In the genomic region with DNA sequence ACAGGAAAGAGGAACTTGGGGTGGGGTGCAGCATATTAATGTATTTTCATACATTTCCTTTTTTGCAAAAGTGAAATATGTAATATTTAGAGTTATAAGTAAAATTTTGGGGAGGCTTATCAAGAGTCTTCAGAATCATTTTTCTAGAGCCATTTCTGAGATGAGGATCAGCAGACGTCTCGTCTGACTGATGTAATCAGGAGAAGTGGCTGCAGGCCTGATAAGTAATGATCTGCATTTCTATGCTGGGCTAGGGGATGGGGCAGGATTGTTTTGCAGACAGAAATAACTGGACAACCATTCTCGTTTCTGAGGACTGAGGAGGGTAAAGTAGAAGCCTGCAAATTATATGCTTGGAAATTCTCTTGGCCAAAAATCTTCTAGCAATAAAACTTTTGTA, we compare ENCODE assay signal across 20 cellular contexts.
A peak's percentile ranks its signal among the peaks of the same experiment; 100 is the strongest.
DNase-seq lines count a peak whose midpoint lies in the region; ATAC-seq and TF ChIP-seq lines count a peak whose summit lies in the region.
"Had no signal": no experiment of that assay in that cellular context is flagged by ENCODE, and none has a peak within 500 bp of the region (broad histone marks: within the 10 kb centered on the region; RNA-seq: fewer than 3 reads in every experiment).

No MANE protein-coding gene starts in this region.

- no peaks in the 10 kb centered on the region for H3K4me1 Mint-ChIP-seq in activated CD4-positive, alpha-beta T cell treated with anti-CD3 and anti-CD28 coated beads, Interleukin-2, amount 10 ng/mL, durations not matched to agents 24 days and 14 days
- peaks cover 13% of the 10 kb centered on the region for H3K4me1 Mint-ChIP-seq in mesothelial cell of epicardium
- H3K4me1 Mint-ChIP-seq: CD4-positive, alpha-beta memory T cell had no signal

- no peaks in the 10 kb centered on the region for H3K9me3 Mint-ChIP-seq in activated CD4-positive, alpha-beta T cell treated with anti-CD3 and anti-CD28 coated beads, Interleukin-2, amount 10 ng/mL, durations not matched to agents 24 days and 14 days
- H3K9me3 Mint-ChIP-seq in mesothelial cell of epicardium: no peaks in the 10 kb centered on the region
- H3K9me3 Mint-ChIP-seq: CD4-positive, alpha-beta memory T cell; HFFc6; IgD-negative memory B cell had no signal

- H3K27ac Mint-ChIP-seq in activated CD4-positive, alpha-beta T cell treated with anti-CD3 and anti-CD28 coated beads, Interleukin-2, amount 10 ng/mL, durations not matched to agents 24 days and 14 days: no peak overlapping the region
- peak overlapping the region; percentile 14 for H3K27ac Mint-ChIP-seq in mesothelial cell of epicardium
- H3K27ac Mint-ChIP-seq: CD14-positive monocyte; CD4-positive, alpha-beta memory T cell; HFFc6; IgD-negative memory B cell had no signal

- peak; percentile 7 for DNase-seq in activated CD4-positive, alpha-beta T cell treated with anti-CD3 and anti-CD28 coated beads, Interleukin-2, amount 10 ng/mL, durations not matched to agents 24 days and 14 days
- no peak for DNase-seq in activated CD4-positive, alpha-beta T cell treated with anti-CD3 and anti-CD28 coated beads for 4 hours
- no peak for DNase-seq in mesothelial cell of epicardium (ENCODE audit: low spot score in 2 of 2, unreplicated experiment in 2 of 2)
- no peak for DNase-seq in NCI-H128 (lab: John Stamatoyannopoulos, UW; ENCODE audit: unreplicated experiment)
- no peak for DNase-seq in AML-193 (lab: John Stamatoyannopoulos, UW)
- DNase-seq in MV-4-11 (lab: John Stamatoyannopoulos, UW): no peak
- DNase-seq: 8988T; BE2C; Calu3; CD4-positive, alpha-beta memory T cell; DMS79 treated with DMSO at 0.1 percent for 48 hours; GF-D8; GOT3; H7; HFFc6 had no signal

- no peak overlapping the region for H3K4me3 Mint-ChIP-seq in activated CD4-positive, alpha-beta T cell treated with anti-CD3 and anti-CD28 coated beads, Interleukin-2, amount 10 ng/mL, durations not matched to agents 24 days and 14 days
- H3K4me3 Mint-ChIP-seq in mesothelial cell of epicardium: no peak overlapping the region
- H3K4me3 Mint-ChIP-seq: CD14-positive monocyte; CD4-positive, alpha-beta memory T cell; HFFc6 had no signal

- no peak for TF ChIP-seq CTCF in mesothelial cell of epicardium (IDR thresholded peaks at IDR 0.05; ENCODE audit: unreplicated experiment)

- H3K27me3 Mint-ChIP-seq in activated CD4-positive, alpha-beta T cell treated with anti-CD3 and anti-CD28 coated beads, Interleukin-2, amount 10 ng/mL, durations not matched to agents 24 days and 14 days: no peaks in the 10 kb centered on the region
- no peaks in the 10 kb centered on the region for H3K27me3 Mint-ChIP-seq in mesothelial cell of epicardium (ENCODE audit: low read depth)

- no peak for ATAC-seq in SK-N-SH treated with all-trans-retinoic acid at 6 μM for 48 hours
- ATAC-seq: HCT116, HepG2 had no signal

- no peaks in the 10 kb centered on the region for H3K36me3 Mint-ChIP-seq in activated CD4-positive, alpha-beta T cell treated with anti-CD3 and anti-CD28 coated beads, Interleukin-2, amount 10 ng/mL, durations not matched to agents 24 days and 14 days (ENCODE audit: low read depth)
- H3K36me3 Mint-ChIP-seq in mesothelial cell of epicardium: no peaks in the 10 kb centered on the region
- H3K36me3 Mint-ChIP-seq: CD14-positive monocyte; CD4-positive, alpha-beta memory T cell; IgD-negative memory B cell had no signal

- intact Hi-C loops in activated CD4-positive, alpha-beta T cell treated with anti-CD3 and anti-CD28 coated beads, Interleukin-2, amount 10 ng/mL, durations not matched to agents 24 days and 14 days (cut with micrococcal nuclease): no loop called here

TF ChIP-seq in SK-N-SH treated with all-trans-retinoic acid at 6 μM for 48 hours, 23 proteins besides CTCF, POLR2A, EP300 and RAD21:
- TF ChIP-seq TCF4 (CRISPR knock-in tag; IDR thresholded peaks at IDR 0.05; ENCODE audit: borderline replicate concordance) (0 out of 2 replicates have a peak, but pooled peaks have one; percentile 21), ZFP3 (CRISPR knock-in tag; IDR thresholded peaks at IDR 0.05) (0 out of 2 replicates have a peak, but pooled peaks have one; percentile 42), ZNF565 (CRISPR knock-in tag; conservative IDR thresholded peaks at IDR 0.05; ENCODE audit: low read depth) (no peak), ARNTL (CRISPR knock-in tag; IDR thresholded peaks at IDR 0.05; ENCODE audit: borderline replicate concordance, low read depth) (no peak), ZNF70 (CRISPR knock-in tag; IDR thresholded peaks at IDR 0.05) (no peak)
